8 cellular contexts compared by ENCODE assay signal in the genomic region with DNA sequence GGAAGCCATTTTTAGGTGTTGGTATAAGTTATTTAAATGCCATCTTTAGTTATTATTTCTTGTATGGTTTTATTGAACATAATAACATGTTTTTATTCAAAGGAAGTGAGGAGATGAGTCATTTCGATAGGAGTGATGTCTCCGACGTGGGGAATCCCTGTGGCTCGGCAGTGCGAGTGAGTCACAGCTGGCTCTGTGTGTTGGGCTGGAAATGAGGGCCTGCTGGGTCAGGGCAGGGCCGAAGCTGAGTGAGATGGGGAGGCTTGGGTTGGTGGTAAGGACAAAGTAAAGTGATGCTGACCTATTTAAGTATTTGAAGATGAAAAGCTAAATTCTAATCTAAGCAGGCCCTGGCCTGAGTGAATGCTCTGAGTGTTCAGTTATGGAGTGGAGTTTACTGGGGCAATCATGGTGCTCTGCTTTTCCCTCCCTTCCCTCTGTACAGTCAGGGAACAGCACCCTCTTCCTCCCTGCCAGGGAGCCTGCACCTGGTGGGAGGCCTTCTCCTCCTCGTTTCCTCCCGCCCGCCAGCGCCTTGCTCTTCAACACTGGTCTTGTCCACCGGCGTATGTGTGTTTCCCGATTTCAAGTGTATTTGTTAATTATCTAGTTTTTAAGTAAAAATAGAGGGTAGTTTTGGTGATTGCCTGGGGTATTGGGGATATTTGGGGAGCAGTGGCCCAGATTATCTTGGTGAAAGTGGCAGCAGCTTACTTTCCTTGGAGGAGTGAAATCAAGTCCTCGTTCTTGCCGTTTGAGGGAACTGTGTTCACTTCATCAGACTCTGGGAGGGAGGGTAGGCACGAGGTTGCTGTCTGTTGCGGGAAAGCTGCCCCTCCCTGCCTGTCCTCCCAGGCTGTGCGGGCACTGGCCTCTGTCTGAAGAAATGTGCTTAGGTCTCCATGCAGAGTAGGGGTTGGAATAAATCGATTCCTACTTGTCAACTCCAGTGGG.
DNase-seq lines count a peak whose midpoint lies in the region; ATAC-seq and TF ChIP-seq lines count a peak whose summit lies in the region.

No MANE protein-coding gene starts in this region.

- ATAC-seq in GM19035 (IDR thresholded peaks at IDR 0.05; ENCODE audit: unreplicated experiment) (peak; percentile 90), HG03354 (IDR thresholded peaks at IDR 0.05; ENCODE audit: poor library complexity, severe bottlenecking, unreplicated experiment) (peak; percentile 90)

- CTCF ChIA-PET in A673 (lab: Charles Lee): no interaction called here

- intact Hi-C loops in A673 (cut with micrococcal nuclease; ENCODE audit: unreplicated experiment): no loop called here

- TF ChIP-seq CTCF in A673 (conservative IDR thresholded peaks at IDR 0.05; ENCODE audit: low read depth, low read length): no peak

- BruUV-seq in A673 (replicated peaks; lab: Mats Ljungman, UMichigan): no TSS peak

- H3K9me3 ChIP-seq in A673 (ENCODE audit: low read depth, low read length, poor library complexity, severe bottlenecking): no peaks in the 10 kb centered on the region

- POLR2A ChIA-PET in A673 (lab: Charles Lee; ENCODE audit: low non-redundant PET): no interaction called here

- DNase-seq in A673 (ENCODE audit: low spot score): peak; percentile 72
- peak; percentile 77 for DNase-seq in activated CD4-positive, CD25-positive, alpha-beta regulatory T cell treated with anti-CD3 and anti-CD28 coated beads, Interleukin-2, amount 50 U/mL, for 72 hours
- peak in 20 of 61 donors; percentile 7 to 85 (median 48) for DNase-seq in caudate nucleus (lab: John Stamatoyannopoulos, UW)
- peak; percentile 40 for DNase-seq in medulla oblongata (ENCODE audit: extremely low spot score)
- DNase-seq in stimulated activated CD8-positive, alpha-beta memory T cell treated with anti-CD3 and anti-CD28 coated beads, Interleukin-4, amount 100 ng/mL, for 48 hours: peak; percentile 82
- DNase-seq in globus pallidus (ENCODE audit: low spot score): no peak

- no peak overlapping the region for H3K4me3 ChIP-seq in A673 (ENCODE audit: low read depth, low read length, poor library complexity, severe bottlenecking)

- no peak overlapping the region for H3K27ac ChIP-seq in A673 (ENCODE audit: low read depth, low read length, poor library complexity, severe bottlenecking)
- peak overlapping the region; percentile 60 for H3K27ac ChIP-seq in caudate nucleus (ENCODE audit: low read depth, low read length)

- peaks cover 13% of the 10 kb centered on the region for H3K4me1 ChIP-seq in A673 (ENCODE audit: insufficient read depth, low read length, poor library complexity, severe bottlenecking)

- no peaks in the 10 kb centered on the region for H3K36me3 ChIP-seq in A673 (ENCODE audit: insufficient read depth, low read length, poor library complexity, severe bottlenecking)

- no peaks in the 10 kb centered on the region for H3K27me3 ChIP-seq in A673 (replicated peaks; ENCODE audit: insufficient read depth, low read depth, low read length, poor library complexity)
